ENCODE assay signal across 1 cellular context in genomic region chr19:788821-789472, GRCh38.
TF ChIP-seq lines count a peak whose summit lies in the region.

No MANE protein-coding gene starts in this region.

TF ChIP-seq in HEK293, 187 proteins besides CTCF, POLR2A, EP300 and RAD21 (continued from another document):
- TF ChIP-seq ZEB2 (tag by site-specific recombination; IDR thresholded peaks at IDR 0.05) (0 out of 2 replicates have a peak, but pooled peaks have one; percentile 38), KLF17 (tag by site-specific recombination; IDR thresholded peaks at IDR 0.05) (0 out of 2 replicates have a peak, but pooled peaks have one; percentile 70), PRDM1 (tag by site-specific recombination; IDR thresholded peaks at IDR 0.05) (0 out of 2 replicates have a peak, but pooled peaks have one; percentile 16), ZBTB20 (tag by site-specific recombination; IDR thresholded peaks at IDR 0.05) (peak; percentile 40; the same call in 1 of the 2 replicates)
